18 cellular contexts compared by ENCODE assay signal in genomic region chr7:156360835-156361234, GRCh38.
"Had no signal": no experiment of that assay in that cellular context is flagged by ENCODE, and none has a peak within 500 bp of the region (broad histone marks: within the 10 kb centered on the region; RNA-seq: fewer than 3 reads in every experiment).

No MANE protein-coding gene starts in this region.

- H3K36me3 ChIP-seq: esophagus muscularis mucosa, gastroesophageal sphincter, heart left ventricle, left ventricle myocardium inferior, lower lobe of right lung had no signal

- H3K4me3 ChIP-seq: coronary artery, dorsolateral prefrontal cortex, esophagus muscularis mucosa, gastroesophageal sphincter, heart left ventricle, hepatocyte, left ventricle myocardium inferior, lower lobe of right lung, mucosa of descending colon had no signal

- H3K4me1 ChIP-seq: esophagus muscularis mucosa, foreskin keratinocyte, gastroesophageal sphincter, heart left ventricle, left ventricle myocardium inferior, lower lobe of right lung had no signal

- H3K27ac ChIP-seq: coronary artery, dorsolateral prefrontal cortex, esophagus muscularis mucosa, foreskin keratinocyte, gastroesophageal sphincter, heart left ventricle, hepatocyte, left ventricle myocardium inferior, lower lobe of right lung had no signal

- DNase-seq: dermis blood vessel endothelial cell; dorsolateral prefrontal cortex; effector CD4-positive, alpha-beta T cell; effector memory CD4-positive, alpha-beta T cell; foreskin keratinocyte; heart left ventricle; left cardiac atrium; left ventricle myocardium inferior; lower lobe of right lung; mesenchymal stem cell; mucosa of descending colon; naive B cell had no signal

- H3K27ac Mint-ChIP-seq: mesothelial cell of epicardium, naive B cell had no signal

- H3K9me3 ChIP-seq: esophagus muscularis mucosa, gastroesophageal sphincter, heart left ventricle, left ventricle myocardium inferior, lower lobe of right lung, mucosa of descending colon had no signal

- H3K4me1 Mint-ChIP-seq: mesothelial cell of epicardium had no signal

- H3K4me3 Mint-ChIP-seq: mesothelial cell of epicardium, naive B cell had no signal

- H3K36me3 Mint-ChIP-seq: mesothelial cell of epicardium, naive B cell had no signal

- H3K4me2 ChIP-seq: hepatocyte had no signal

- H3K27me3 ChIP-seq: esophagus muscularis mucosa, foreskin keratinocyte, gastroesophageal sphincter, hepatocyte had no signal

- ATAC-seq: foreskin keratinocyte, gastroesophageal sphincter, heart left ventricle, left cardiac atrium, left lobe of liver, mucosa of descending colon had no signal
